ENCODE assay signal across 9 cellular contexts in the genomic region with DNA sequence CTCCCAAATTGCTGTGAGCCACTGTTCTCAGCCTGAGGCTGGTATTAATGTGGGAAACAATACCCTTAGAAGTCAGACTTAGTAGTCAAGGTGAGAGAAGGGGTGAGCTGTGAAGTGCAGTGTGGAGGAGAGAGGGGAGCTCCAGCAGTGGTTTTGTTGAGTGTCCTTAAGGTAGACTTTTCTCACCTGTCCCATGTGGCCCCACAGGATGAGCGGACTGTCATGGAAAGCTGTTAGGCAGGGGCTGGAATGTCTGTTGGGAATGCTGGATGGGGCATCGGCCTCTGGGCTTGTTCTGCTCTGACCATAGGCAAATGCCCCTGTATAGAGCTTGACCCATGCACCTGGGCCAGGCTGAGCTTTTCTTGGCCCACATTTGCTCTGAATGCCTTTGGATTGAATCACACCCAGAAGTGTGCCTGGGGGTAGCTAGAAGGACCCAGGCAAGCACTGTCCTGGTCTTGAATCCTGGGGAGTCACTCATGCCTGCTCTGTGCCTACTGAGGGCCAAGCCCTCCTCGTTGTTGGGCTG. TPM values are rescaled to one million over a fixed set of nuclear protein-coding genes. Genes with fewer than 3 reads are reported as not detected.
DNase-seq lines count a peak whose midpoint lies in the region; ATAC-seq and TF ChIP-seq lines count a peak whose summit lies in the region.
"Had no signal": no experiment of that assay in that cellular context is flagged by ENCODE, and none has a peak within 500 bp of the region (broad histone marks: within the 10 kb centered on the region; RNA-seq: fewer than 3 reads in every experiment).

No MANE protein-coding gene starts in this region.

- no peak overlapping the region for H3K18ac ChIP-seq in H9 (ENCODE audit: insufficient read length, low read depth, low read length)

- no CpG with 5 or more reads among the region's 3 CpGs for WGBS in H9 (ENCODE audit: extremely low coverage, insufficient read length, low lambda C conversion rate)

- H4K8ac ChIP-seq in H9 (replicated peaks; ENCODE audit: insufficient read length, low read depth, low read length) = no peak overlapping the region

- H3K23ac ChIP-seq in H9 (ENCODE audit: insufficient read length, low read depth, low read length) = no peak overlapping the region

- H3K27ac ChIP-seq in H9 (ENCODE audit: insufficient read length, low read depth, low read length) = no peak overlapping the region
- peak overlapping the region; percentile 99 for H3K27ac ChIP-seq in VCaP
- H3K27ac ChIP-seq in foreskin keratinocyte = peak overlapping the region; percentile 97
- H3K27ac ChIP-seq in skin epidermis = peak overlapping the region in 11 of 21 experiments; percentile 67 to 92 (median 82)

- no peak overlapping the region for H4K5ac ChIP-seq in H9 (ENCODE audit: insufficient read length, low read depth, low read length)

- no peaks in the 10 kb centered on the region for H3K23me2 ChIP-seq in H9 (ENCODE audit: insufficient read length, low read depth, low read length, poor library complexity, severe bottlenecking)

- H3K9ac ChIP-seq in H9 (ENCODE audit: extremely low read depth, insufficient read length, low read length) = no peak overlapping the region

- ATAC-seq in foreskin keratinocyte = no peak

- no peak overlapping the region for H2AFZ ChIP-seq in H9 (ENCODE audit: low read length)

- DNase-seq in H9 (no peak), foreskin keratinocyte (peak; percentile 42 to 79), osteocyte (ENCODE audit: extremely low spot score, unreplicated experiment) (no peak), cerebellum (ENCODE audit: low spot score) (no peak), globus pallidus (ENCODE audit: low spot score) (no peak)
- DNase-seq: NCI-H1436, occipital lobe had no signal

- no peak overlapping the region for H2BK20ac ChIP-seq in H9 (ENCODE audit: low read depth, low read length, poor library complexity, severe bottlenecking)

- H2BK120ac ChIP-seq in H9 (ENCODE audit: low read depth, low read length, poor library complexity, severe bottlenecking) = no peak overlapping the region

- no peak overlapping the region for H3K4ac ChIP-seq in H9 (ENCODE audit: low read depth, low read length)

- H4K20me1 ChIP-seq in H9 (ENCODE audit: control insufficient read depth, insufficient read depth, insufficient read length) = no peaks in the 10 kb centered on the region

- no peak overlapping the region for H2AK5ac ChIP-seq in H9 (ENCODE audit: insufficient read length, low read length)

- H3K79me2 ChIP-seq in H9 (ENCODE audit: insufficient read depth, low read length) = no peaks in the 10 kb centered on the region

- H3K9me3 Mint-ChIP-seq in H9 = no peaks in the 10 kb centered on the region; a peak in 1 of 5 replicates
- H3K9me3 Mint-ChIP-seq in osteocyte (ENCODE audit: unreplicated experiment) = peaks cover 7% of the 10 kb centered on the region

- H3K27me3 ChIP-seq in H9 (ENCODE audit: insufficient read depth, low read length) (no peaks in the 10 kb centered on the region), foreskin keratinocyte (no peaks in the 10 kb centered on the region)

- H3K27me3 Mint-ChIP-seq in H9 (ENCODE audit: low read depth) = no peaks in the 10 kb centered on the region
- H3K27me3 Mint-ChIP-seq in osteocyte (ENCODE audit: unreplicated experiment) = no peaks in the 10 kb centered on the region

- H2BK5ac ChIP-seq in H9 (ENCODE audit: insufficient read length, low read length) = no peak overlapping the region

- H2BK15ac ChIP-seq in H9 (ENCODE audit: low read depth, low read length) = no peak overlapping the region

- H3K36me3 Mint-ChIP-seq in H9 (ENCODE audit: insufficient read depth in 1 of 3, low read depth in 3 of 3) (peaks cover 4 to 8% (median 4%) of the 10 kb centered on the region in 3 experiments; a peak in 4 of 7 replicates), osteocyte (ENCODE audit: unreplicated experiment) (peaks cover 6% of the 10 kb centered on the region)

- H3K56ac ChIP-seq in H9 (ENCODE audit: insufficient read length, low read depth, low read length) = no peak overlapping the region

- peaks cover 4% of the 10 kb centered on the region; the same call in 1 of the 2 replicates for H3K4me1 ChIP-seq in H9 (ENCODE audit: insufficient read depth, low read length)
- H3K4me1 ChIP-seq in foreskin keratinocyte = peaks cover 86% of the 10 kb centered on the region

- TF ChIP-seq CTCF in H9 (conservative IDR thresholded peaks at IDR 0.05) = no peak
- no peak for TF ChIP-seq CTCF in VCaP (conservative IDR thresholded peaks at IDR 0.05)
- no peak for TF ChIP-seq CTCF in foreskin keratinocyte (conservative IDR thresholded peaks at IDR 0.05)
- no peak for TF ChIP-seq CTCF in osteocyte (IDR thresholded peaks at IDR 0.05)

- no peak overlapping the region for H3T11ph ChIP-seq in H9 (ENCODE audit: low read length)

- no peak overlapping the region for H4K91ac ChIP-seq in H9 (ENCODE audit: insufficient read length, low read depth, low read length)

- H2BK12ac ChIP-seq in H9 (ENCODE audit: insufficient read length, low read depth, low read length) = no peak overlapping the region

- no peak overlapping the region for H3K4me3 ChIP-seq in skin epidermis

- H3K4me3 Mint-ChIP-seq in H9 (no peak overlapping the region), osteocyte (ENCODE audit: unreplicated experiment) (no peak overlapping the region)

- no peaks in the 10 kb centered on the region for H3K79me1 ChIP-seq in H9 (ENCODE audit: insufficient read depth, low read depth, low read length, poor library complexity, severe bottlenecking)

- no peaks in the 10 kb centered on the region for H3K9me3 ChIP-seq in H9 (ENCODE audit: control insufficient read depth, low read depth, low read length)

- H3K27ac Mint-ChIP-seq in H9 = peak overlapping the region in 2 of 3 experiments; percentile 11 to 38; a peak in 1 of 7 replicates
- no peak overlapping the region for H3K27ac Mint-ChIP-seq in osteocyte (ENCODE audit: unreplicated experiment)

- no peak overlapping the region for H3K4me2 ChIP-seq in H9 (ENCODE audit: insufficient read depth, insufficient read length, low read length)

- no peak overlapping the region; the same call in 1 of the 2 replicates for H3K14ac ChIP-seq in H9 (ENCODE audit: insufficient read depth, low read length)

- H3K4me1 Mint-ChIP-seq in H9 = peaks cover 56 to 75% of the 10 kb centered on the region in 2 experiments
- peaks cover 68% of the 10 kb centered on the region for H3K4me1 Mint-ChIP-seq in osteocyte (ENCODE audit: unreplicated experiment)

RNA-seq across cellular contexts. Expression of gene SH2D4B, which starts 36.3 kb away (rescaled TPM):
- total RNA-seq in H9 (2021) (0.07 TPM in 1 of 2 replicates, not detected in the other), foreskin keratinocyte (not detected in 2 replicates), osteocyte (not detected in 2 replicates), cerebellum (0.36 TPM)
- polyA plus RNA-seq in foreskin keratinocyte = 0.02 TPM in 1 of 2 replicates, not detected in the other

RNA-seq across cellular contexts. Expression of gene TSPAN14, which starts 47.3 kb away (rescaled TPM):
- total RNA-seq in H9 (2021) (46.6 and 46.8 TPM in 2 replicates), foreskin keratinocyte (105 and 139 TPM in 2 replicates), osteocyte (50.7 and 51.4 TPM in 2 replicates), cerebellum (20.5 TPM)
- 76.4 and 110 TPM in 2 replicates for polyA plus RNA-seq in foreskin keratinocyte

Comparison
In these comparisons a context has a peak if more than half of its experiments do, and no peak if none do; other contexts are left out.
1. DNase-seq: peak in foreskin keratinocyte (2 of 2); none in H9 (single experiment), osteocyte (single experiment), cerebellum (single experiment) and globus pallidus (single experiment).